ENCODE assay signal across 4 cellular contexts in genomic region chr10:8684916-8685315, GRCh38.
DNase-seq lines count a peak whose midpoint lies in the region; ATAC-seq, FAIRE-seq and TF ChIP-seq lines count a peak whose summit lies in the region.
"Not testable (repeated sequence)": the region's sequence is repeated elsewhere in the genome, so short reads cannot be mapped to it uniquely, and the experiment has no call there.

No MANE protein-coding gene starts in this region.

- not testable (repeated sequence) for H3K79me2 ChIP-seq in K562 (ENCODE audit: control insufficient read depth, insufficient read depth, low read length)

- H3K4me1 ChIP-seq in HEK293 (ENCODE audit: control insufficient read depth, insufficient read depth, low read length); K562 (replicated peaks in 1 of 2; ENCODE audit: control insufficient read depth in 2 of 2, insufficient read depth in 2 of 2, low read length in 2 of 2): not testable (repeated sequence)

- H4K20me1 ChIP-seq in K562 (replicated peaks; ENCODE audit: control insufficient read depth, insufficient read depth, low read length): not testable (repeated sequence)

- H3K27me3 ChIP-seq in K562 (ENCODE audit: control insufficient read depth in 2 of 2, insufficient read depth in 2 of 2, low read length in 2 of 2): not testable (repeated sequence)

- in situ Hi-C loops in K562 (cut with MboI): not testable (repeated sequence)

- POLR2A ChIA-PET in HEK293 (lab: Yijun Ruan, JAX); activated CD4-positive, alpha-beta T cell treated with anti-CD3 and anti-CD28 coated beads, Interleukin-2, amount 10 ng/mL, durations not matched to agents 7 days and 5 days (lab: Charles Lee); K562 (lab: Yijun Ruan, JAX): not testable (repeated sequence)

- H3K4me2 ChIP-seq in K562 (ENCODE audit: insufficient read depth, low read length): not testable (repeated sequence)

- H3K9me3 Mint-ChIP-seq in activated CD4-positive, alpha-beta T cell treated with anti-CD3 and anti-CD28 coated beads, Interleukin-2, amount 10 ng/mL, durations not matched to agents 7 days and 5 days; nephron progenitor cell: not testable (repeated sequence)

- H3K4me3 Mint-ChIP-seq in activated CD4-positive, alpha-beta T cell treated with anti-CD3 and anti-CD28 coated beads, Interleukin-2, amount 10 ng/mL, durations not matched to agents 7 days and 5 days; nephron progenitor cell: not testable (repeated sequence)

- TF ChIP-seq EP300 in K562 (IDR thresholded peaks at IDR 0.05; ENCODE audit: low read length): not testable (repeated sequence)

- not testable (repeated sequence) for H3K9me3 ChIP-seq in HEK293 (ENCODE audit: control insufficient read depth, insufficient read depth, low read depth, low read length); K562 (replicated peaks; ENCODE audit: control insufficient read depth, insufficient read depth, low read depth, low read length)

- H3K27ac ChIP-seq in HEK293 (ENCODE audit: extremely low read depth, low read depth, low read length); K562 (ENCODE audit: extremely low read depth, low read depth, low read length): not testable (repeated sequence)

- not testable (repeated sequence) for H3K9ac ChIP-seq in K562 (ENCODE audit: insufficient read depth in 1 of 2, low read depth in 2 of 2, low read length in 2 of 2)

- not testable (repeated sequence) for TF ChIP-seq POLR2A in K562 (conservative IDR thresholded peaks at IDR 0.05)

- ATAC-seq in K562: not testable (repeated sequence)

- H3K4me1 Mint-ChIP-seq in activated CD4-positive, alpha-beta T cell treated with anti-CD3 and anti-CD28 coated beads, Interleukin-2, amount 10 ng/mL, durations not matched to agents 7 days and 5 days; nephron progenitor cell: not testable (repeated sequence)

- H3K4me3 ChIP-seq in HEK293 (ENCODE audit: low read depth, low read length); K562: not testable (repeated sequence)

- peak overlapping the region; percentile 7 for H3K27ac Mint-ChIP-seq in activated CD4-positive, alpha-beta T cell treated with anti-CD3 and anti-CD28 coated beads, Interleukin-2, amount 10 ng/mL, durations not matched to agents 7 days and 5 days
- H3K27ac Mint-ChIP-seq in nephron progenitor cell: peak overlapping the region; percentile 53

- H3K36me3 Mint-ChIP-seq in activated CD4-positive, alpha-beta T cell treated with anti-CD3 and anti-CD28 coated beads, Interleukin-2, amount 10 ng/mL, durations not matched to agents 7 days and 5 days (ENCODE audit: low read depth); nephron progenitor cell (ENCODE audit: low read depth): not testable (repeated sequence)

- not testable (repeated sequence) for H2AFZ ChIP-seq in K562 (ENCODE audit: low read depth, low read length)

- H3K9me1 ChIP-seq in K562 (ENCODE audit: control insufficient read depth, insufficient read depth, low read length): not testable (repeated sequence)

- not testable (repeated sequence) for H3K36me3 ChIP-seq in HEK293 (ENCODE audit: control insufficient read depth in 2 of 2, insufficient read depth in 1 of 2, low read length in 2 of 2); K562 (ENCODE audit: control insufficient read depth, insufficient read depth, low read length)

- CTCF ChIA-PET in HEK293 (lab: Yijun Ruan, JAX); activated CD4-positive, alpha-beta T cell treated with anti-CD3 and anti-CD28 coated beads, Interleukin-2, amount 10 ng/mL, durations not matched to agents 7 days and 5 days (lab: Charles Lee); K562 (lab: Yijun Ruan, JAX; ENCODE audit: low intra/inter-chr PET ratio): not testable (repeated sequence)

- not testable (repeated sequence) for BruUV-seq in K562 (replicated peaks; lab: Mats Ljungman, UMichigan)

- not testable (repeated sequence) for H3K27me3 Mint-ChIP-seq in activated CD4-positive, alpha-beta T cell treated with anti-CD3 and anti-CD28 coated beads, Interleukin-2, amount 10 ng/mL, durations not matched to agents 7 days and 5 days
- peaks cover 13% of the 10 kb centered on the region for H3K27me3 Mint-ChIP-seq in nephron progenitor cell (ENCODE audit: low read depth, poor library complexity)

- not testable (repeated sequence) for TF ChIP-seq CTCF in HEK293 (tag by site-specific recombination; IDR thresholded peaks at IDR 0.05); K562 (IDR thresholded peaks at IDR 0.05 in 2 of 3, conservative IDR thresholded peaks at IDR 0.05 in 1 of 3; ENCODE audit: insufficient read depth in 2 of 3, low read depth in 1 of 3, low read length in 3 of 3); nephron progenitor cell (IDR thresholded peaks at IDR 0.05)

- not testable (repeated sequence) for DNase-seq in activated CD4-positive, alpha-beta T cell treated with anti-CD3 and anti-CD28 coated beads, Interleukin-2, amount 10 ng/mL, durations not matched to agents 7 days and 5 days; K562 (ENCODE audit: extremely low read depth in 1 of 4, low spot score in 3 of 4); nephron progenitor cell

- 0% methylated on average over 3 of the region's 3 CpGs for WGBS in K562 (ENCODE audit: insufficient coverage, low coverage, missing lambda C conversion rate)

- not testable (repeated sequence) for TF ChIP-seq RAD21 in K562 (CRISPR knock-in tag; conservative IDR thresholded peaks at IDR 0.05 in 1 of 2, IDR thresholded peaks at IDR 0.05 in 1 of 2)

- intact Hi-C loops in K562 (cut with micrococcal nuclease): not testable (repeated sequence)

- FAIRE-seq in K562 (lab: Jason Lieb, UNC): not testable (repeated sequence)

TF ChIP-seq in HEK293, 187 proteins besides CTCF, POLR2A, EP300 and RAD21:
- TF ChIP-seq, protein P1, sequence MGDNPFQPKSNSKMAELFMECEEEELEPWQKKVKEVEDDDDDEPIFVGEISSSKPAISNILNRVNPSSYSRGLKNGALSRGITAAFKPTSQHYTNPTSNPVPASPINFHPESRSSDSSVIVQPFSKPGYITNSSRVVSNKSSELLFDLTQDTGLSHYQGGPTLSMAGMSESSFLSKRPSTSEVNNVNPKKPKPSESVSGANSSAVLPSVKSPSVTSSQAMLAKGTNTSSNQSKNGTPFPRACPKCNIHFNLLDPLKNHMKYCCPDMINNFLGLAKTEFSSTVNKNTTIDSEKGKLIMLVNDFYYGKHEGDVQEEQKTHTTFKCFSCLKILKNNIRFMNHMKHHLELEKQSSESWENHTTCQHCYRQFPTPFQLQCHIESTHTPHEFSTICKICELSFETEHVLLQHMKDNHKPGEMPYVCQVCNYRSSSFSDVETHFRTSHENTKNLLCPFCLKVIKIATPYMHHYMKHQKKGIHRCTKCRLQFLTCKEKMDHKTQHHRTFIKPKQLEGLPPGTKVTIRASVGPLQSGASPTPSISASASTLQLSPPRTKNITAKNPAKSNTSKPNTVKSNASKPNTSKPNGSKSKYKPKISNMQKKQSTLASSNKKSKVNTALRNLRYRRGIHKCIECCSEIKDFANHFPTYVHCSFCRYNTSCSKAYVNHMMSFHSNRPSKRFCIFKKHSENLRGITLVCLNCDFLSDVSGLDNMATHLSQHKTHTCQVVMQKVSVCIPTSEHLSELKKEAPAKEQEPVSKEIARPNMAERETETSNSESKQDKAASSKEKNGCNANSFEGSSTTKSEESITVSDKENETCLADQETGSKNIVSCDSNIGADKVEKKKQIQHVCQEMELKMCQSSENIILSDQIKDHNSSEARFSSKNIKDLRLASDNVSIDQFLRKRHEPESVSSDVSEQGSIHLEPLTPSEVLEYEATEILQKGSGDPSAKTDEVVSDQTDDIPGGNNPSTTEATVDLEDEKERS (tag by site-specific recombination; IDR thresholded peaks at IDR 0.05): peak; percentile 70; the same call in 1 of the 2 replicates
- TF ChIP-seq, protein P2, sequence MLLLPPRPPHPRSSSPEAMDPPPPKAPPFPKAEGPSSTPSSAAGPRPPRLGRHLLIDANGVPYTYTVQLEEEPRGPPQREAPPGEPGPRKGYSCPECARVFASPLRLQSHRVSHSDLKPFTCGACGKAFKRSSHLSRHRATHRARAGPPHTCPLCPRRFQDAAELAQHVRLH (tag by site-specific recombination; IDR thresholded peaks at IDR 0.05): 0 out of 2 replicates have a peak, but pooled peaks have one; percentile 29
- TF ChIP-seq ZNF146 (tag by site-specific recombination; IDR thresholded peaks at IDR 0.05): peak; percentile 92

TF ChIP-seq in K562, 482 proteins besides CTCF, POLR2A, EP300 and RAD21:
- peak; percentile 62 for TF ChIP-seq ZNF146 (CRISPR knock-in tag; IDR thresholded peaks at IDR 0.05; ENCODE audit: unreplicated experiment)
